In genomic region chr11:62556872-62557631, GRCh38 we compare ENCODE assay signal across 8 cellular contexts. TPM values are rescaled to one million over a fixed set of nuclear protein-coding genes. Genes with fewer than 3 reads are reported as not detected.
DNase-seq lines count a peak whose midpoint lies in the region; ATAC-seq and TF ChIP-seq lines count a peak whose summit lies in the region.

No MANE protein-coding gene starts in this region.

- TF ChIP-seq CTCF in type B pancreatic cell (conservative IDR thresholded peaks at IDR 0.05): no peak

- peak overlapping the region; percentile 96 for H3K27ac Mint-ChIP-seq in activated naive CD4-positive, alpha-beta T cell treated with anti-CD3 and anti-CD28 coated beads for 36 hours
- peak overlapping the region; percentile 99 for H3K27ac Mint-ChIP-seq in type B pancreatic cell

- H3K4me3 Mint-ChIP-seq in activated naive CD4-positive, alpha-beta T cell treated with anti-CD3 and anti-CD28 coated beads for 36 hours: peak overlapping the region; percentile 41
- H3K4me3 Mint-ChIP-seq in type B pancreatic cell: peak overlapping the region; percentile 62

- intact Hi-C loops in activated naive CD4-positive, alpha-beta T cell treated with anti-CD3 and anti-CD28 coated beads for 36 hours (cut with micrococcal nuclease): loop anchor here (2.0 to 10.0 kb wide), 5 partner anchors 14 to 1128 kb away; partner anchors contain the start of genes FTH1 and RTN3
- intact Hi-C loops in left colon (cut with DNase I, micrococcal nuclease): loop anchor here in 1 of 2 donors (10.0 kb wide), 1 partner anchor 162 kb away; no protein-coding TSS in a partner anchor

- DNase-seq in activated T-cell treated with anti-CD3 and anti-CD28 coated beads for 1 hour (ENCODE audit: low read depth): peak; percentile 33
- no peak for DNase-seq in activated T-cell treated with anti-CD3 and anti-CD28 coated beads for 4 hours
- peak; percentile 69 for DNase-seq in HT-29 (ENCODE audit: low spot score)
- DNase-seq in activated naive CD4-positive, alpha-beta T cell treated with anti-CD3 and anti-CD28 coated beads for 36 hours: peak; percentile 83
- DNase-seq in left colon: peak; percentile 51
- no peak for DNase-seq in type B pancreatic cell (ENCODE audit: extremely low spot score, unreplicated experiment)
- DNase-seq in 8988T: no peak
- DNase-seq in MG63: no peak

- peaks cover 45% of the 10 kb centered on the region for H3K36me3 Mint-ChIP-seq in activated naive CD4-positive, alpha-beta T cell treated with anti-CD3 and anti-CD28 coated beads for 36 hours (ENCODE audit: low read depth)
- H3K36me3 Mint-ChIP-seq in type B pancreatic cell: peaks cover 33% of the 10 kb centered on the region

- CTCF ChIA-PET in activated naive CD4-positive, alpha-beta T cell treated with anti-CD3 and anti-CD28 coated beads for 36 hours (lab: Charles Lee): interaction anchor here (0.7 to 6.1 kb wide), 13 partner anchors 10 to 162 kb away, joined by 3 to 61 read pairs (median 5); partner anchors contain the start of genes AHNAK, EEF1G and TUT1

- H3K9me3 ChIP-seq in MG63: no peaks in the 10 kb centered on the region

- H3K4me1 Mint-ChIP-seq in activated naive CD4-positive, alpha-beta T cell treated with anti-CD3 and anti-CD28 coated beads for 36 hours (ENCODE audit: low read depth): peaks cover 93% of the 10 kb centered on the region
- peaks cover 77% of the 10 kb centered on the region for H3K4me1 Mint-ChIP-seq in type B pancreatic cell (ENCODE audit: unreplicated experiment)

- no peak overlapping the region for H3K4me3 ChIP-seq in MG63

- no peaks in the 10 kb centered on the region for H3K27me3 ChIP-seq in MG63

- peaks cover 1% of the 10 kb centered on the region for H3K9me3 Mint-ChIP-seq in activated naive CD4-positive, alpha-beta T cell treated with anti-CD3 and anti-CD28 coated beads for 36 hours
- no peaks in the 10 kb centered on the region for H3K9me3 Mint-ChIP-seq in type B pancreatic cell

- peak; percentile 5 for ATAC-seq in left colon

- no peaks in the 10 kb centered on the region for H3K27me3 Mint-ChIP-seq in activated naive CD4-positive, alpha-beta T cell treated with anti-CD3 and anti-CD28 coated beads for 36 hours (ENCODE audit: low read depth)
- H3K27me3 Mint-ChIP-seq in type B pancreatic cell: no peaks in the 10 kb centered on the region

- H3K36me3 ChIP-seq in MG63: peaks cover 63% of the 10 kb centered on the region

RNA-seq across cellular contexts. Expression of gene AHNAK, which starts 10.4 kb away (rescaled TPM):
- 281 and 282 TPM in 2 replicates for total RNA-seq in HT-29 (2014; rRNA removed; shearing (Covaris generic))
- total RNA-seq in activated naive CD4-positive, alpha-beta T cell treated with anti-CD3 and anti-CD28 coated beads for 36 hours: 1 to 10 TPM; 9.2 to 9.4 TPM
- total RNA-seq in left colon (100 to 1,000 TPM; 629 to 631 TPM), type B pancreatic cell (ENCODE audit: low replicate concordance) (302 and 656 TPM in 2 replicates)
- total RNA-seq in MG63 (2014; rRNA removed; shearing (Covaris generic); ENCODE audit: low replicate concordance): 110 and 122 TPM in 2 replicates

RNA-seq across cellular contexts. Expression of gene EEF1G, which starts 16.6 kb away (rescaled TPM):
- 1,888 and 1,945 TPM in 2 replicates for total RNA-seq in HT-29 (2014; rRNA removed; shearing (Covaris generic))
- 1,000 to 10,000 TPM; 2,282 to 2,440 TPM for total RNA-seq in activated naive CD4-positive, alpha-beta T cell treated with anti-CD3 and anti-CD28 coated beads for 36 hours
- 1,000 to 10,000 TPM; 1,192 to 1,207 TPM for total RNA-seq in left colon
- total RNA-seq in type B pancreatic cell (ENCODE audit: low replicate concordance): 1,846 and 2,051 TPM in 2 replicates
- 2,571 and 3,577 TPM in 2 replicates for total RNA-seq in MG63 (2014; rRNA removed; shearing (Covaris generic); ENCODE audit: low replicate concordance)

RNA-seq across cellular contexts. Expression of gene TUT1, which starts 34.3 kb away (rescaled TPM):
- 19.3 and 25.1 TPM in 2 replicates for total RNA-seq in HT-29 (2014; rRNA removed; shearing (Covaris generic))
- 10 to 100 TPM; 38.2 to 42.0 TPM for total RNA-seq in activated naive CD4-positive, alpha-beta T cell treated with anti-CD3 and anti-CD28 coated beads for 36 hours
- 10 to 100 TPM; 14.0 to 14.7 TPM for total RNA-seq in left colon
- total RNA-seq in type B pancreatic cell (ENCODE audit: low replicate concordance): 15.0 and 22.1 TPM in 2 replicates
- 11.1 and 20.3 TPM in 2 replicates for total RNA-seq in MG63 (2014; rRNA removed; shearing (Covaris generic); ENCODE audit: low replicate concordance)

RNA-seq across cellular contexts. Expression of gene MTA2, which starts 44.6 kb away (rescaled TPM):
- total RNA-seq in HT-29 (2014; rRNA removed; shearing (Covaris generic)): 223 and 229 TPM in 2 replicates
- total RNA-seq in activated naive CD4-positive, alpha-beta T cell treated with anti-CD3 and anti-CD28 coated beads for 36 hours: 100 to 1,000 TPM; 191 to 197 TPM
- total RNA-seq in left colon: 10 to 100 TPM; 84.5 to 96.6 TPM
- total RNA-seq in type B pancreatic cell (ENCODE audit: low replicate concordance): 148 and 152 TPM in 2 replicates
- 84.9 and 117 TPM in 2 replicates for total RNA-seq in MG63 (2014; rRNA removed; shearing (Covaris generic); ENCODE audit: low replicate concordance)

RNA-seq across cellular contexts. Expression of gene EML3, which starts 55.5 kb away (rescaled TPM):
- total RNA-seq in HT-29 (2014; rRNA removed; shearing (Covaris generic)): 72.3 and 72.5 TPM in 2 replicates
- 10 to 100 TPM; 81.8 to 97.1 TPM for total RNA-seq in activated naive CD4-positive, alpha-beta T cell treated with anti-CD3 and anti-CD28 coated beads for 36 hours
- 10 to 100 TPM; 45.4 to 57.9 TPM for total RNA-seq in left colon
- 46.0 and 76.0 TPM in 2 replicates for total RNA-seq in type B pancreatic cell (ENCODE audit: low replicate concordance)
- 18.1 and 20.9 TPM in 2 replicates for total RNA-seq in MG63 (2014; rRNA removed; shearing (Covaris generic); ENCODE audit: low replicate concordance)

Comparison
In these comparisons a context has a peak if more than half of its experiments do, and no peak if none do; other contexts are left out.
1. DNase-seq: peak in activated T-cell treated with anti-CD3 and anti-CD28 coated beads for 1 hour (single experiment), HT-29 (single experiment), activated naive CD4-positive, alpha-beta T cell treated with anti-CD3 and anti-CD28 coated beads for 36 hours (single experiment) and left colon (2 of 2); none in activated T-cell treated with anti-CD3 and anti-CD28 coated beads for 4 hours (single experiment), type B pancreatic cell (single experiment), 8988T (single experiment) and MG63 (single experiment).
2. RNA of gene AHNAK, which starts 10.4 kb away (total RNA-seq): 629 to 631 TPM in left colon, 302 to 656 TPM in type B pancreatic cell, 281 to 282 TPM in HT-29 and 110 to 122 TPM in MG63; 9.2 to 9.4 TPM in activated naive CD4-positive, alpha-beta T cell treated with anti-CD3 and anti-CD28 coated beads for 36 hours; every median in the first group is over 10 times any median in the second.